In genomic region chr19:1470864-1471513, GRCh38 we compare ENCODE assay signal across 8 cellular contexts. TPM values are rescaled to one million over a fixed set of nuclear protein-coding genes. Genes with fewer than 3 reads are reported as not detected.
DNase-seq lines count a peak whose midpoint lies in the region; ATAC-seq and TF ChIP-seq lines count a peak whose summit lies in the region.

No MANE protein-coding gene starts in this region.

- no peaks in the 10 kb centered on the region for H3K9me3 ChIP-seq in DOHH2 (ENCODE audit: control insufficient read depth, insufficient read depth, low read length)

- H3K9me3 Mint-ChIP-seq in naive thymus-derived CD8-positive, alpha-beta T cell, result no peaks in the 10 kb centered on the region

- H3K4me1 ChIP-seq in DOHH2 (ENCODE audit: control insufficient read depth, low read length), result peaks cover 23% of the 10 kb centered on the region

- ATAC-seq in naive thymus-derived CD8-positive, alpha-beta T cell, result peak; percentile 21 to 33

- DNase-seq in NCI-H2227 (lab: John Stamatoyannopoulos, UW; ENCODE audit: unreplicated experiment), result peak; percentile 75
- DNase-seq in naive thymus-derived CD8-positive, alpha-beta T cell, result peak in 1 of 10 donors; percentile 13
- DNase-seq in MV-4-11 (lab: John Stamatoyannopoulos, UW), result no peak
- no peak for DNase-seq in NOMO-1 treated with DMSO at 0.1 percent for 48 hours (lab: John Stamatoyannopoulos, UW; ENCODE audit: unreplicated experiment)
- no peak for DNase-seq in HPDE6-E6E7 (ENCODE audit: extremely low spot score)
- DNase-seq in effector CD4-positive, alpha-beta T cell, result no peak

- H3K9me2 ChIP-seq in DOHH2 (replicated peaks; ENCODE audit: control insufficient read depth, low read length), result no peaks in the 10 kb centered on the region

- no peak overlapping the region for H3K27ac ChIP-seq in DOHH2 (ENCODE audit: low read depth, low read length)
- peak overlapping the region; percentile 19 for H3K27ac ChIP-seq in cingulate gyrus (ENCODE audit: low read depth, low read length)

- H3K4me1 Mint-ChIP-seq in naive thymus-derived CD8-positive, alpha-beta T cell, result peaks cover 9 to 22% (median 17%) of the 10 kb centered on the region in 4 donors

- peak; percentile 51 for TF ChIP-seq CTCF in DOHH2 (IDR thresholded peaks at IDR 0.05; ENCODE audit: low read depth, low read length, poor library complexity, severe bottlenecking)

- H3K4me2 ChIP-seq in DOHH2 (ENCODE audit: low read length), result peak overlapping the region; percentile 62

- H3K36me3 ChIP-seq in DOHH2 (ENCODE audit: control insufficient read depth, low read length), result no peaks in the 10 kb centered on the region

- 0 out of 2 replicates have a peak, but pooled peaks cover 4% of the 10 kb centered on the region for H3F3A ChIP-seq in DOHH2 (ENCODE audit: control insufficient read depth, insufficient read depth)

- H4K20me1 ChIP-seq in DOHH2 (ENCODE audit: control insufficient read depth, insufficient read depth, low read depth, low read length), result peaks cover 19% of the 10 kb centered on the region; the same call in 1 of the 2 replicates

- peaks cover 4% of the 10 kb centered on the region for H3K79me2 ChIP-seq in DOHH2 (ENCODE audit: control insufficient read depth, low read length)

- POLR2A ChIA-PET in naive thymus-derived CD8-positive, alpha-beta T cell (lab: Charles Lee), result interaction anchor here (0.6 to 1.9 kb wide), 8 partner anchors 15 to 196 kb away, joined by 3 to 14 read pairs (median 3); partner anchors contain the start of genes FAM174C and RPS15

- H3K27me3 Mint-ChIP-seq in naive thymus-derived CD8-positive, alpha-beta T cell, result peaks cover 0 to 7% (median 0%) of the 10 kb centered on the region in 5 donors

- peaks cover 39% of the 10 kb centered on the region for H3K27me3 ChIP-seq in DOHH2 (ENCODE audit: control insufficient read depth, low read length)

- H3K4me3 ChIP-seq in DOHH2 (ENCODE audit: low read length), result peak overlapping the region; percentile 53

- peak overlapping the region; percentile 42 to 80 (median 74) for H3K4me3 Mint-ChIP-seq in naive thymus-derived CD8-positive, alpha-beta T cell

- H3K27ac Mint-ChIP-seq in naive thymus-derived CD8-positive, alpha-beta T cell, result no peak overlapping the region

- H3K36me3 Mint-ChIP-seq in naive thymus-derived CD8-positive, alpha-beta T cell, result no peaks in the 10 kb centered on the region

RNA-seq across cellular contexts. Expression of gene C19orf25, which starts 8.0 kb away (rescaled TPM):
- 10 to 100 TPM; 58.3 to 59.7 TPM for total RNA-seq in naive thymus-derived CD8-positive, alpha-beta T cell
- polyA plus RNA-seq in naive thymus-derived CD8-positive, alpha-beta T cell, result 10 to 100 TPM; 31.3 to 50.3 (median 32.5) TPM

RNA-seq across cellular contexts. Expression of gene PCSK4, which starts 19.2 kb away (rescaled TPM):
- total RNA-seq in naive thymus-derived CD8-positive, alpha-beta T cell, result 10 to 100 TPM; 11.1 to 12.0 TPM
- 1 to 10 TPM in 2 of 3 donors, under 1 TPM in 1; 0.35 to 1.3 (median 1.2) TPM for polyA plus RNA-seq in naive thymus-derived CD8-positive, alpha-beta T cell

RNA-seq across cellular contexts. Expression of gene REEP6, which starts 20.0 kb away (rescaled TPM):
- 1 to 10 TPM; 4.8 to 4.9 TPM for total RNA-seq in naive thymus-derived CD8-positive, alpha-beta T cell
- polyA plus RNA-seq in naive thymus-derived CD8-positive, alpha-beta T cell, result 1 to 10 TPM; 4.7 to 7.7 (median 6.0) TPM

RNA-seq across cellular contexts. Expression of gene APC2, which starts 21.1 kb away (rescaled TPM):
- under 1 TPM; 0.08 to 0.29 TPM for total RNA-seq in naive thymus-derived CD8-positive, alpha-beta T cell
- polyA plus RNA-seq in naive thymus-derived CD8-positive, alpha-beta T cell, result not detected

RNA-seq across cellular contexts. Expression of gene RPS15, which starts 32.8 kb away (rescaled TPM):
- total RNA-seq in naive thymus-derived CD8-positive, alpha-beta T cell, result 1,000 to 10,000 TPM; 1,886 to 1,928 TPM
- polyA plus RNA-seq in naive thymus-derived CD8-positive, alpha-beta T cell, result 1,000 to 10,000 TPM; 3,438 to 4,304 (median 3,489) TPM
